Comparison of ENCODE assay signal across 1 cellular context in the genomic region with DNA sequence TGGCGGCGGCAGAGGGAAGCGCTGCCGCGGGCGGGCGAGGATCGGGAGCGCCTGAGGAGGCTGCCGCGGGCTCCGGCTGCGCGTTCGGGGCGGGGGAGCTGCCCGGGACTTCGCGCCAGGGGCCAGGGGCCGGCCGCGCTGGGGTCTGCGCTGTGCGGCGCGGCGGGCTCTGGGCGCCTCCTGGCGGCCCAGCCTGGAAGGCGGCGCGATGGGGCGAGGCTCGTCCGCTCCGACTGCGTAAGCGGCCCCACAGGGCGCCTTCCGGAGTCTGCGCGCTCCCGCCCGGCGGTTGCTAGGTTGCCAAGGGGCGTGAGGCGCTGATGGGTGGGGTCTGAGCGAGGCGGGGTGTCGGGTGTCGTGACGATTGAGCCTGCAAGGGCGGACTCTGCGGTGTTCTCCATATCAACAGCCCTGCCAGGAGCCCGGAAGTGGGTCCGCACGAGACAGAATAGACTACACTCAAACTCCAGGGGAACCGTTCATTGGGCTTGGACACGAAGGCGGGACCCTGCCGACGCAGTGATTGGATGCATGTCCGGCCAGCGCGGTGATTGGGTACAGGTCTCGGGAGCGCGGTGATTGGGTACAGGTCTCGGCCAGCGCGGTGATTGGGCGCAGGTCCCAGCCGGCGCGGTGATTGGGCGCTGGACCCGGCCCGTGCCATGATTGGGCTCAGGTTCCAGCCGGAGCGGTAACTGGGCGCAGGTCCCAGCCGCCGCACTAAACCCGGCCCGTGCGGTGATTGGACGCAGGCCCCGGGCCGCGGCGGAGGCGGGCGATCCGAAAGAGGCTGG.
TF ChIP-seq lines count a peak whose summit lies in the region.

A gene with protein sequence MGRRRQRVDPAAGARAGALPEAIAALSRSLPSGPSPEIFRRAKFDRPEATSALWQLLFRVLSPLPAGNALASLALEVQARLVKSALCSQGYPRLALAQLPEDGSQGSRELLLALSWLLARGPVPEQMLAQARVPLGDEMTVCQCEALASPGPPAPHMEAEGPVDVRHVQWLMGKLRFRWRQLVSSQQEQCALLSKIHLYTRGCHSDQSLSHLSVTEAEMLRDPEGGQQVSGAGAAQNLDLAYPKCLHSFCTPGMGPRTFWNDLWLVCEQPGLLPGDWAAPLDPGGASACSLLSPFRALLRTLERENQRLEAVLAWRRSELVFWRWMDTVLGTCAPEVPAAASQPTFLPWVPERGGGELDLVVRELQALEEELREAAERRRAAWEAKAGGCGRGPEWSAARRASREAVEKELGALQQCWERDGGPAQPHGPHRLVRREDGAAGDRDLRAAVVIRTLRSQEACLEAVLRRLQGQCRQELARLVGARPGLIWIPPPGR (plus strand): TSS at position 675 of the 794 bp plus-strand sequence. CDS start 130 bp downstream, outside the sequence.

TF ChIP-seq in HepG2, 621 proteins besides CTCF, POLR2A, EP300 and RAD21 (continued from another document and continues in another):
- TF ChIP-seq, protein P1, sequence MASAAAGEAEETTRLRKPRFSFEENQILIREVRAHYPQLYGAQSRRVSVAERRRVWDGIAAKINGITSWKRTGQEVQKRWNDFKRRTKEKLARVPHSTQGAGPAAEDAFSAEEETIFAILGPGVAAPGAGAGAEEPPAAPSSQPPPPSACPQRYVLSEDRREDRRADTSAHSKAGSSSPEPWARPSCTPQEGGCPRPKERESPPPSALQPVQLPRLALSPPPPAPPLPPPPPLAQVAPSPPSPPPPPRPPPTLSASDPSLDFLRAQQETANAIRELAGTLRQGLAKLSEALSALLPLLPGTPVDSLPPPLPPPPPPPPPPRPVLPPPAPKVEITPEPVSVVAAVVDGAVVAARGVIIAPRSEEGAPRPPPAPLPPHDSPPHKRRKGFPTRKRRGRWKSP (CRISPR knock-in tag; IDR thresholded peaks at IDR 0.05) = peak; percentile 93
- TF ChIP-seq MIER3 (CRISPR knock-in tag; IDR thresholded peaks at IDR 0.05; ENCODE audit: borderline replicate concordance) = peak; percentile 58; the same call in 1 of the 2 replicates
- TF ChIP-seq, protein P2, sequence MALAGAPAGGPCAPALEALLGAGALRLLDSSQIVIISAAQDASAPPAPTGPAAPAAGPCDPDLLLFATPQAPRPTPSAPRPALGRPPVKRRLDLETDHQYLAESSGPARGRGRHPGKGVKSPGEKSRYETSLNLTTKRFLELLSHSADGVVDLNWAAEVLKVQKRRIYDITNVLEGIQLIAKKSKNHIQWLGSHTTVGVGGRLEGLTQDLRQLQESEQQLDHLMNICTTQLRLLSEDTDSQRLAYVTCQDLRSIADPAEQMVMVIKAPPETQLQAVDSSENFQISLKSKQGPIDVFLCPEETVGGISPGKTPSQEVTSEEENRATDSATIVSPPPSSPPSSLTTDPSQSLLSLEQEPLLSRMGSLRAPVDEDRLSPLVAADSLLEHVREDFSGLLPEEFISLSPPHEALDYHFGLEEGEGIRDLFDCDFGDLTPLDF (CRISPR knock-in tag; IDR thresholded peaks at IDR 0.05) = peak; percentile 67
- TF ChIP-seq, protein P3, sequence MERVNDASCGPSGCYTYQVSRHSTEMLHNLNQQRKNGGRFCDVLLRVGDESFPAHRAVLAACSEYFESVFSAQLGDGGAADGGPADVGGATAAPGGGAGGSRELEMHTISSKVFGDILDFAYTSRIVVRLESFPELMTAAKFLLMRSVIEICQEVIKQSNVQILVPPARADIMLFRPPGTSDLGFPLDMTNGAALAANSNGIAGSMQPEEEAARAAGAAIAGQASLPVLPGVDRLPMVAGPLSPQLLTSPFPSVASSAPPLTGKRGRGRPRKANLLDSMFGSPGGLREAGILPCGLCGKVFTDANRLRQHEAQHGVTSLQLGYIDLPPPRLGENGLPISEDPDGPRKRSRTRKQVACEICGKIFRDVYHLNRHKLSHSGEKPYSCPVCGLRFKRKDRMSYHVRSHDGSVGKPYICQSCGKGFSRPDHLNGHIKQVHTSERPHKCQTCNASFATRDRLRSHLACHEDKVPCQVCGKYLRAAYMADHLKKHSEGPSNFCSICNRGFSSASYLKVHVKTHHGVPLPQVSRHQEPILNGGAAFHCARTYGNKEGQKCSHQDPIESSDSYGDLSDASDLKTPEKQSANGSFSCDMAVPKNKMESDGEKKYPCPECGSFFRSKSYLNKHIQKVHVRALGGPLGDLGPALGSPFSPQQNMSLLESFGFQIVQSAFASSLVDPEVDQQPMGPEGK (CRISPR knock-in tag; IDR thresholded peaks at IDR 0.05) = no peak
- TF ChIP-seq, protein P4, sequence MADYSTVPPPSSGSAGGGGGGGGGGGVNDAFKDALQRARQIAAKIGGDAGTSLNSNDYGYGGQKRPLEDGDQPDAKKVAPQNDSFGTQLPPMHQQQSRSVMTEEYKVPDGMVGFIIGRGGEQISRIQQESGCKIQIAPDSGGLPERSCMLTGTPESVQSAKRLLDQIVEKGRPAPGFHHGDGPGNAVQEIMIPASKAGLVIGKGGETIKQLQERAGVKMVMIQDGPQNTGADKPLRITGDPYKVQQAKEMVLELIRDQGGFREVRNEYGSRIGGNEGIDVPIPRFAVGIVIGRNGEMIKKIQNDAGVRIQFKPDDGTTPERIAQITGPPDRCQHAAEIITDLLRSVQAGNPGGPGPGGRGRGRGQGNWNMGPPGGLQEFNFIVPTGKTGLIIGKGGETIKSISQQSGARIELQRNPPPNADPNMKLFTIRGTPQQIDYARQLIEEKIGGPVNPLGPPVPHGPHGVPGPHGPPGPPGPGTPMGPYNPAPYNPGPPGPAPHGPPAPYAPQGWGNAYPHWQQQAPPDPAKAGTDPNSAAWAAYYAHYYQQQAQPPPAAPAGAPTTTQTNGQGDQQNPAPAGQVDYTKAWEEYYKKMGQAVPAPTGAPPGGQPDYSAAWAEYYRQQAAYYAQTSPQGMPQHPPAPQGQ (CRISPR knock-in tag; IDR thresholded peaks at IDR 0.05; ENCODE audit: borderline replicate concordance) = no peak; the same call in 1 of the 2 replicates
- TF ChIP-seq MYC (CRISPR knock-in tag; IDR thresholded peaks at IDR 0.05; ENCODE audit: borderline replicate concordance) = peak; percentile 46; the same call in 1 of the 2 replicates
- TF ChIP-seq ADNP (CRISPR knock-in tag; IDR thresholded peaks at IDR 0.05) = no peak
- no peak for TF ChIP-seq ATF1 (CRISPR knock-in tag; IDR thresholded peaks at IDR 0.05)
- TF ChIP-seq, protein P5, sequence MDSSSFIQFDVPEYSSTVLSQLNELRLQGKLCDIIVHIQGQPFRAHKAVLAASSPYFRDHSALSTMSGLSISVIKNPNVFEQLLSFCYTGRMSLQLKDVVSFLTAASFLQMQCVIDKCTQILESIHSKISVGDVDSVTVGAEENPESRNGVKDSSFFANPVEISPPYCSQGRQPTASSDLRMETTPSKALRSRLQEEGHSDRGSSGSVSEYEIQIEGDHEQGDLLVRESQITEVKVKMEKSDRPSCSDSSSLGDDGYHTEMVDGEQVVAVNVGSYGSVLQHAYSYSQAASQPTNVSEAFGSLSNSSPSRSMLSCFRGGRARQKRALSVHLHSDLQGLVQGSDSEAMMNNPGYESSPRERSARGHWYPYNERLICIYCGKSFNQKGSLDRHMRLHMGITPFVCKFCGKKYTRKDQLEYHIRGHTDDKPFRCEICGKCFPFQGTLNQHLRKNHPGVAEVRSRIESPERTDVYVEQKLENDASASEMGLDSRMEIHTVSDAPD (CRISPR knock-in tag; IDR thresholded peaks at IDR 0.05) = peak; percentile 75
- TF ChIP-seq TGIF2 (CRISPR knock-in tag; IDR thresholded peaks at IDR 0.05) = peak; percentile 67; the same call in 1 of the 2 replicates
- peak; percentile 74 for TF ChIP-seq HDAC1 (CRISPR knock-in tag; IDR thresholded peaks at IDR 0.05)
- TF ChIP-seq ZNF547 (CRISPR knock-in tag; IDR thresholded peaks at IDR 0.05) = no peak
- TF ChIP-seq ARHGAP35 (CRISPR knock-in tag; IDR thresholded peaks at IDR 0.05; ENCODE audit: borderline replicate concordance) = peak; percentile 36; the same call in 1 of the 2 replicates
- 0 out of 2 replicates have a peak, but pooled peaks have one; percentile 17 for TF ChIP-seq ZNF841 (CRISPR knock-in tag; IDR thresholded peaks at IDR 0.05; ENCODE audit: borderline replicate concordance)
- TF ChIP-seq SMAD9 (CRISPR knock-in tag; IDR thresholded peaks at IDR 0.05) = no peak
- TF ChIP-seq HNRNPUL1 (IDR thresholded peaks at IDR 0.05; ENCODE audit: low read depth, low read length) = peak; percentile 0; the same call in 1 of the 2 replicates
- TF ChIP-seq ZNF510 (CRISPR knock-in tag; IDR thresholded peaks at IDR 0.05; ENCODE audit: low read depth) = no peak
- peak; percentile 74 for TF ChIP-seq BHLHE40 (IDR thresholded peaks at IDR 0.05; ENCODE audit: low read length)
- no peak for TF ChIP-seq ZNF713 (CRISPR knock-in tag; IDR thresholded peaks at IDR 0.05)
- TF ChIP-seq NFIC (IDR thresholded peaks at IDR 0.05; ENCODE audit: low read length) = no peak; the same call in 1 of the 2 replicates
- TF ChIP-seq, protein P6, sequence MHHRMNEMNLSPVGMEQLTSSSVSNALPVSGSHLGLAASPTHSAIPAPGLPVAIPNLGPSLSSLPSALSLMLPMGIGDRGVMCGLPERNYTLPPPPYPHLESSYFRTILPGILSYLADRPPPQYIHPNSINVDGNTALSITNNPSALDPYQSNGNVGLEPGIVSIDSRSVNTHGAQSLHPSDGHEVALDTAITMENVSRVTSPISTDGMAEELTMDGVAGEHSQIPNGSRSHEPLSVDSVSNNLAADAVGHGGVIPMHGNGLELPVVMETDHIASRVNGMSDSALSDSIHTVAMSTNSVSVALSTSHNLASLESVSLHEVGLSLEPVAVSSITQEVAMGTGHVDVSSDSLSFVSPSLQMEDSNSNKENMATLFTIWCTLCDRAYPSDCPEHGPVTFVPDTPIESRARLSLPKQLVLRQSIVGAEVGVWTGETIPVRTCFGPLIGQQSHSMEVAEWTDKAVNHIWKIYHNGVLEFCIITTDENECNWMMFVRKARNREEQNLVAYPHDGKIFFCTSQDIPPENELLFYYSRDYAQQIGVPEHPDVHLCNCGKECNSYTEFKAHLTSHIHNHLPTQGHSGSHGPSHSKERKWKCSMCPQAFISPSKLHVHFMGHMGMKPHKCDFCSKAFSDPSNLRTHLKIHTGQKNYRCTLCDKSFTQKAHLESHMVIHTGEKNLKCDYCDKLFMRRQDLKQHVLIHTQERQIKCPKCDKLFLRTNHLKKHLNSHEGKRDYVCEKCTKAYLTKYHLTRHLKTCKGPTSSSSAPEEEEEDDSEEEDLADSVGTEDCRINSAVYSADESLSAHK (CRISPR knock-in tag; IDR thresholded peaks at IDR 0.05; ENCODE audit: borderline replicate concordance) = no peak
- peak; percentile 44; the same call in 1 of the 2 replicates for TF ChIP-seq ZKSCAN8 (CRISPR knock-in tag; IDR thresholded peaks at IDR 0.05; ENCODE audit: borderline replicate concordance)
- peak; percentile 91 for TF ChIP-seq NAIF1 (CRISPR knock-in tag; IDR thresholded peaks at IDR 0.05; ENCODE audit: borderline replicate concordance)
- TF ChIP-seq, protein P7, sequence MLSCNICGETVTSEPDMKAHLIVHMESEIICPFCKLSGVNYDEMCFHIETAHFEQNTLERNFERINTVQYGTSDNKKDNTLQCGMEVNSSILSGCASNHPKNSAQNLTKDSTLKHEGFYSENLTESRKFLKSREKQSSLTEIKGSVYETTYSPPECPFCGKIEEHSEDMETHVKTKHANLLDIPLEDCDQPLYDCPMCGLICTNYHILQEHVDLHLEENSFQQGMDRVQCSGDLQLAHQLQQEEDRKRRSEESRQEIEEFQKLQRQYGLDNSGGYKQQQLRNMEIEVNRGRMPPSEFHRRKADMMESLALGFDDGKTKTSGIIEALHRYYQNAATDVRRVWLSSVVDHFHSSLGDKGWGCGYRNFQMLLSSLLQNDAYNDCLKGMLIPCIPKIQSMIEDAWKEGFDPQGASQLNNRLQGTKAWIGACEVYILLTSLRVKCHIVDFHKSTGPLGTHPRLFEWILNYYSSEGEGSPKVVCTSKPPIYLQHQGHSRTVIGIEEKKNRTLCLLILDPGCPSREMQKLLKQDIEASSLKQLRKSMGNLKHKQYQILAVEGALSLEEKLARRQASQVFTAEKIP (CRISPR knock-in tag; IDR thresholded peaks at IDR 0.05; ENCODE audit: borderline replicate concordance) = no peak
- peak; percentile 26; the same call in 1 of the 2 replicates for TF ChIP-seq HDAC2 (CRISPR knock-in tag; IDR thresholded peaks at IDR 0.05)
- peak; percentile 46 for TF ChIP-seq CEBPG (CRISPR knock-in tag; IDR thresholded peaks at IDR 0.05)
- TF ChIP-seq, protein P8, sequence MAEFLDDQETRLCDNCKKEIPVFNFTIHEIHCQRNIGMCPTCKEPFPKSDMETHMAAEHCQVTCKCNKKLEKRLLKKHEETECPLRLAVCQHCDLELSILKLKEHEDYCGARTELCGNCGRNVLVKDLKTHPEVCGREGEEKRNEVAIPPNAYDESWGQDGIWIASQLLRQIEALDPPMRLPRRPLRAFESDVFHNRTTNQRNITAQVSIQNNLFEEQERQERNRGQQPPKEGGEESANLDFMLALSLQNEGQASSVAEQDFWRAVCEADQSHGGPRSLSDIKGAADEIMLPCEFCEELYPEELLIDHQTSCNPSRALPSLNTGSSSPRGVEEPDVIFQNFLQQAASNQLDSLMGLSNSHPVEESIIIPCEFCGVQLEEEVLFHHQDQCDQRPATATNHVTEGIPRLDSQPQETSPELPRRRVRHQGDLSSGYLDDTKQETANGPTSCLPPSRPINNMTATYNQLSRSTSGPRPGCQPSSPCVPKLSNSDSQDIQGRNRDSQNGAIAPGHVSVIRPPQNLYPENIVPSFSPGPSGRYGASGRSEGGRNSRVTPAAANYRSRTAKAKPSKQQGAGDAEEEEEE (CRISPR knock-in tag; IDR thresholded peaks at IDR 0.05; ENCODE audit: borderline replicate concordance) = no peak
- TF ChIP-seq, protein P9, sequence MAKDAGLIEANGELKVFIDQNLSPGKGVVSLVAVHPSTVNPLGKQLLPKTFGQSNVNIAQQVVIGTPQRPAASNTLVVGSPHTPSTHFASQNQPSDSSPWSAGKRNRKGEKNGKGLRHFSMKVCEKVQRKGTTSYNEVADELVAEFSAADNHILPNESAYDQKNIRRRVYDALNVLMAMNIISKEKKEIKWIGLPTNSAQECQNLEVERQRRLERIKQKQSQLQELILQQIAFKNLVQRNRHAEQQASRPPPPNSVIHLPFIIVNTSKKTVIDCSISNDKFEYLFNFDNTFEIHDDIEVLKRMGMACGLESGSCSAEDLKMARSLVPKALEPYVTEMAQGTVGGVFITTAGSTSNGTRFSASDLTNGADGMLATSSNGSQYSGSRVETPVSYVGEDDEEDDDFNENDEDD (CRISPR knock-in tag; IDR thresholded peaks at IDR 0.05; ENCODE audit: borderline replicate concordance) = peak; percentile 93; the same call in 1 of the 2 replicates
- no peak for TF ChIP-seq ATM (IDR thresholded peaks at IDR 0.05; ENCODE audit: borderline replicate concordance)
- peak; percentile 90 for TF ChIP-seq GATAD1 (CRISPR knock-in tag; IDR thresholded peaks at IDR 0.05)
- TF ChIP-seq, protein P10, sequence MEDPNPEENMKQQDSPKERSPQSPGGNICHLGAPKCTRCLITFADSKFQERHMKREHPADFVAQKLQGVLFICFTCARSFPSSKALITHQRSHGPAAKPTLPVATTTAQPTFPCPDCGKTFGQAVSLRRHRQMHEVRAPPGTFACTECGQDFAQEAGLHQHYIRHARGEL (CRISPR knock-in tag; IDR thresholded peaks at IDR 0.05) = no peak
- TF ChIP-seq NKX3-1 (CRISPR knock-in tag; IDR thresholded peaks at IDR 0.05) = peak; percentile 45; the same call in 1 of the 2 replicates
- 0 out of 2 replicates have a peak, but pooled peaks have one; percentile 33 for TF ChIP-seq SRF (IDR thresholded peaks at IDR 0.05; ENCODE audit: low read depth, low read length)
- TF ChIP-seq ZC3H13 (CRISPR knock-in tag; IDR thresholded peaks at IDR 0.05) = peak; percentile 100
- 0 out of 2 replicates have a peak, but pooled peaks have one; percentile 48 for TF ChIP-seq ZNF335 (CRISPR knock-in tag; IDR thresholded peaks at IDR 0.05)
